1 cellular context compared by ENCODE assay signal in genomic region chr3:52779011-52779410, GRCh38.
TF ChIP-seq lines count a peak whose summit lies in the region.

No MANE protein-coding gene starts in this region.

TF ChIP-seq in GM23338, 12 proteins besides CTCF, POLR2A, EP300 and RAD21:
- TF ChIP-seq ZNF462 (CRISPR knock-in tag; IDR thresholded peaks at IDR 0.05) (no peak), ZNF114 (CRISPR knock-in tag; IDR thresholded peaks at IDR 0.05) (no peak), STAT1 (IDR thresholded peaks at IDR 0.05; ENCODE audit: unreplicated experiment) (no peak)
